ENCODE assay signal across 8 cellular contexts in the genomic region with DNA sequence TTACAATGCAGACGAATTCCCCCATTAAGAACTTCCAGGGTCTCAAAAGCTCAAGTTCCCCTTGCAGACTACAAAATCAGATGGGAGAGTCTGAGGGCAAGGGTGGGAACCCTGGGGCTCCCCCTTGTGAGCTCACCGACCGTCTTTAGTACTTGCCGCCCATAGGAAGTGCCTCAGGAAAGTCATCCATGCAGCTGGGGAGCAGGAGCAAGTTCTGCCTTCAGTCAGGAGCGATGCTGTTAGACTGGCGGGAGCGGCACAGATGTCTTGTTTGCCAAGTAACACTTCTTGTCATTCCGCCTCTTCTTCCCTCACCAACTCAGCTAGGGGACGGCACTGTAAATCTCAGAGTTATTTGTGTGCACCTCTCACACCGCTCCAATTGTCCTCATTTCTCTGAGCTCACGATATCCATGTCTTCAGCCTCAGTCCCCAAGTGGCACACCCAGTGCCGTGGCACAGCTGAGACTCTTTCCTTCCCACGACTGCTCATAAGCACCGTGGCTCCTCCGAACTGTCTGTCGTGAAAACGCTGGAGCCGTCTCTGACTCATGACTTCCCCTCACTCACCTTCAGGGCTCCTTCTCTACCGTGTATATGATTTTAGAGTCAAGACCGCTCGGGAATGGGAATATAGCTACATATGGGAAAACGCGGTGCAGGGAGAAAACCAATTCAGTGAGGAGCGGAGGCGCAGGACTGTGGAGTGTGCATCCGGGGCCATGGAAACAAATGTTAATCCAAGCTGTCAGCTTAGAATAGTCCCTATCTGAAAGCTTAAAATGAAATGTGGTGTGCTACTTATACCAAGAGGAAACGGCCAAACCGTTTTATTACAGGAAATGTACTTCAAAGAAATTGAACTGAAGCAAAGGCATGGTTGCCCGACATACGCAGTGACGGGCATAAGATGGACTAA.
DNase-seq lines count a peak whose midpoint lies in the region; ATAC-seq and TF ChIP-seq lines count a peak whose summit lies in the region.

No MANE protein-coding gene starts in this region.

- CTCF ChIA-PET in activated naive CD4-positive, alpha-beta T cell treated with anti-CD3 and anti-CD28 coated beads, Interleukin-2, amount 10 ng/mL, durations not matched to agents 7 days and 5 days (lab: Charles Lee): interaction anchor here (0.7 to 5.1 kb wide), 9 partner anchors 19 to 61 kb away, joined by 3 to 30 read pairs (median 4); no protein-coding TSS in a partner anchor

- no peaks in the 10 kb centered on the region for H3K79me2 ChIP-seq in OCI-LY1 (ENCODE audit: insufficient read depth, low read length)

- H3K4me3 ChIP-seq in OCI-LY1 (ENCODE audit: low read depth, low read length, poor library complexity, severe bottlenecking): peak overlapping the region; percentile 36

- peaks cover 80% of the 10 kb centered on the region for H3K36me3 Mint-ChIP-seq in activated naive CD4-positive, alpha-beta T cell treated with anti-CD3 and anti-CD28 coated beads, Interleukin-2, amount 10 ng/mL, durations not matched to agents 7 days and 5 days

- TF ChIP-seq CTCF in OCI-LY1 (IDR thresholded peaks at IDR 0.05; ENCODE audit: low read length): no peak

- ATAC-seq in GM19395 (IDR thresholded peaks at IDR 0.05; ENCODE audit: unreplicated experiment): peak; percentile 60
- ATAC-seq in HG03521 (IDR thresholded peaks at IDR 0.05; ENCODE audit: unreplicated experiment): no peak

- DNase-seq in activated naive CD4-positive, alpha-beta T cell treated with anti-CD3 and anti-CD28 coated beads, Interleukin-2, amount 10 ng/mL, durations not matched to agents 7 days and 5 days: peak; percentile 73
- DNase-seq in stimulated activated CD4-positive, alpha-beta T cell treated with anti-CD3 and anti-CD28 coated beads, Interleukin-1b, Interleukin-23, amount 100 ng/mL, for 48 hours: peak; percentile 70
- DNase-seq in GM19240 (ENCODE audit: insufficient read length, low spot score) (no peak), NCI-H1436 (lab: John Stamatoyannopoulos, UW) (no peak), SHP77 treated with DMSO at 0.1 percent for 48 hours (lab: John Stamatoyannopoulos, UW) (no peak)

- H3K4me1 ChIP-seq in OCI-LY1 (ENCODE audit: insufficient read depth, low read length, severe bottlenecking): peaks cover 42% of the 10 kb centered on the region

- no peaks in the 10 kb centered on the region for H4K20me1 ChIP-seq in OCI-LY1 (ENCODE audit: insufficient read depth, low read length)

- no peaks in the 10 kb centered on the region for H3K27me3 Mint-ChIP-seq in activated naive CD4-positive, alpha-beta T cell treated with anti-CD3 and anti-CD28 coated beads, Interleukin-2, amount 10 ng/mL, durations not matched to agents 7 days and 5 days

- H2AFZ ChIP-seq in OCI-LY1 (ENCODE audit: low read length): no peak overlapping the region

- no peaks in the 10 kb centered on the region for H3K9me3 ChIP-seq in OCI-LY1 (ENCODE audit: low read length)

- H3K9ac ChIP-seq in OCI-LY1 (ENCODE audit: low read length): peak overlapping the region; percentile 42; the same call in 1 of the 2 replicates

- H3K4me2 ChIP-seq in OCI-LY1 (ENCODE audit: low read length): peak overlapping the region; percentile 56

- peak overlapping the region; percentile 98 for H3K27ac Mint-ChIP-seq in activated naive CD4-positive, alpha-beta T cell treated with anti-CD3 and anti-CD28 coated beads, Interleukin-2, amount 10 ng/mL, durations not matched to agents 7 days and 5 days

- peaks cover 86% of the 10 kb centered on the region for H3K4me1 Mint-ChIP-seq in activated naive CD4-positive, alpha-beta T cell treated with anti-CD3 and anti-CD28 coated beads, Interleukin-2, amount 10 ng/mL, durations not matched to agents 7 days and 5 days

- H3K9me2 ChIP-seq in OCI-LY1 (ENCODE audit: low read depth, low read length): no peaks in the 10 kb centered on the region

- no peaks in the 10 kb centered on the region for H3F3A ChIP-seq in OCI-LY1 (ENCODE audit: insufficient read depth, low read length)

- H3K27ac ChIP-seq in OCI-LY1 (ENCODE audit: low read depth, low read length, poor library complexity, severe bottlenecking): peak overlapping the region; percentile 87

- H3K27me3 ChIP-seq in OCI-LY1 (ENCODE audit: insufficient read depth, low read length): no peaks in the 10 kb centered on the region

- H3K36me3 ChIP-seq in OCI-LY1 (ENCODE audit: insufficient read depth, low read length): peaks cover 23% of the 10 kb centered on the region

- peak overlapping the region; percentile 81 for H3K4me3 Mint-ChIP-seq in activated naive CD4-positive, alpha-beta T cell treated with anti-CD3 and anti-CD28 coated beads, Interleukin-2, amount 10 ng/mL, durations not matched to agents 7 days and 5 days

- H3K9me3 Mint-ChIP-seq in activated naive CD4-positive, alpha-beta T cell treated with anti-CD3 and anti-CD28 coated beads, Interleukin-2, amount 10 ng/mL, durations not matched to agents 7 days and 5 days: peaks cover 14% of the 10 kb centered on the region

Comparison
In these comparisons a context has a peak if more than half of its experiments do, and no peak if none do; other contexts are left out.
1. DNase-seq: peak in activated naive CD4-positive, alpha-beta T cell treated with anti-CD3 and anti-CD28 coated beads, Interleukin-2, amount 10 ng/mL, durations not matched to agents 7 days and 5 days (single experiment) and stimulated activated CD4-positive, alpha-beta T cell treated with anti-CD3 and anti-CD28 coated beads, Interleukin-1b, Interleukin-23, amount 100 ng/mL, for 48 hours (single experiment); none in GM19240 (single experiment), NCI-H1436 (single experiment) and SHP77 treated with DMSO at 0.1 percent for 48 hours (single experiment).